In the genomic region with DNA sequence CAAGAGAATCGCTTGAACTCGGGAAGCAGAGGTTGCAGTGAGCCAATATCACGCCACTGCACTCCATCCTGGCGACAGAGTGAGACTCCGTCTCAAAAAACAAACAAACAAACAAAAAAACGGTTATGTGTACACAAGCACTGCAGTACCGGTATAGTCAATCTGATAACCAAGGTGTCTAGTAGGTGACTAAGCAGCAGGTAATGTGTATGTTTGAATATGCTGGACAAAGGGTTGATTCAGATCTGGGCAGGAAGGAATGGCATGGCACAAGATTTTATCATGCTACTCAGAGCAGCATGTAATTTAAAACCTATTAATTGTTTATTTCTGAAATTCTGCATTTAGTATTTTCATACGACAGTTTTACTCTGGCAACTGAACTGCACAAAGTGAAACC, we compare ENCODE assay signal across 33 cellular contexts. TPM values are rescaled to one million over a fixed set of nuclear protein-coding genes. Genes with fewer than 3 reads are reported as not detected.
"Had no signal": no experiment of that assay in that cellular context is flagged by ENCODE, and none has a peak within 500 bp of the region (broad histone marks: within the 10 kb centered on the region; RNA-seq: fewer than 3 reads in every experiment).

No MANE protein-coding gene starts in this region.

- H3K27ac ChIP-seq: brain microvascular endothelial cell, coronary artery, WERI-Rb-1 had no signal

- H3K27me3 ChIP-seq: brain microvascular endothelial cell had no signal

- H3K36me3 ChIP-seq: brain microvascular endothelial cell, WERI-Rb-1 had no signal

- DNase-seq: activated CD4-positive, alpha-beta T cell treated with anti-CD3 and anti-CD28 coated beads, Interleukin-2, amount 10 ng/mL, durations not matched to agents 24 days and 14 days; activated CD4-positive, alpha-beta T cell treated with anti-CD3 and anti-CD28 coated beads, Interleukin-2, amount 50 U/mL, for 4 hours; activated CD4-positive, CD25-positive, alpha-beta regulatory T cell; activated CD8-positive, alpha-beta T cell treated with anti-CD3 and anti-CD28 coated beads for 36 hours; activated effector memory CD4-positive, alpha-beta T cell treated with anti-CD3 and anti-CD28 coated beads, Interleukin-2, amount 50 U/mL, for 16 hours; activated naive CD4-positive, alpha-beta T cell; activated naive CD4-positive, alpha-beta T cell treated with anti-CD3 and anti-CD28 coated beads, Interleukin-2, amount 50 U/mL, for 16 hours; activated naive CD8-positive, alpha-beta T cell treated with anti-CD3 and anti-CD28 coated beads for 36 hours; activated T-cell treated with anti-CD3 and anti-CD28 coated beads, Interleukin-2, amount 50 U/mL, for 1 hour; activated T-cell treated with anti-CD3 and anti-CD28 coated beads, Interleukin-2, amount 50 U/mL, for 72 hours; amniotic stem cell; aorta; brain microvascular endothelial cell; Kasumi-1; MM.1S; MV-4-11; NCI-H1092; NCI-H1436 treated with DMSO at 0.1 percent for 48 hours; NCI-H1694 treated with DMSO at 0.1 percent for 48 hours; NCI-H2029; NCI-H345; NCI-H524 treated with DMSO at 0.1 percent for 48 hours; SHP77 treated with DMSO at 0.1 percent for 48 hours; SW 1271; T1000; WERI-Rb-1 had no signal

- H3K4me3 ChIP-seq: coronary artery had no signal

- ATAC-seq: activated CD8-positive, alpha-beta T cell treated with anti-CD3 and anti-CD28 coated beads for 36 hours; activated T-cell treated with anti-CD3 and anti-CD28 coated beads, Interleukin-2, amount 50 U/mL, for 72 hours; activated T-helper 17 cell treated with anti-CD3 and anti-CD28 coated beads, Interleukin-2, amount 50 U/mL, for 72 hours had no signal

RNA-seq across cellular contexts. Expression of a gene that starts 41.7 kb away (rescaled TPM):
- total RNA-seq: activated CD4-positive, alpha-beta T cell treated with anti-CD3 and anti-CD28 coated beads, Interleukin-2, amount 10 ng/mL, durations not matched to agents 24 days and 14 days; activated CD8-positive, alpha-beta memory T cell treated with anti-CD3 and anti-CD28 coated beads for 36 hours; activated CD8-positive, alpha-beta T cell treated with anti-CD3 and anti-CD28 coated beads for 36 hours; activated naive CD8-positive, alpha-beta T cell treated with anti-CD3 and anti-CD28 coated beads for 36 hours; activated T-cell treated with anti-CD3 and anti-CD28 coated beads, Interleukin-2, amount 50 U/mL, for 72 hours; activated T-helper 17 cell treated with anti-CD3 and anti-CD28 coated beads, Interleukin-2, amount 50 U/mL, for 72 hours; aorta; cardiac septum; NCI-H460; T-helper 1 cell treated with Interleukin-12 subunit alpha and Interleukin-12 subunit beta and Interleukin-4 antibody, amounts not matched to agents 30 ng/mL and 1 ng/mL, for 36 hours; T-helper 2 cell treated with Interferon-gamma antibody and Interleukin-4, amounts not matched to agents 100 ng/mL and 5 ng/mL, for 36 hours had no signal
